In the genomic region with DNA sequence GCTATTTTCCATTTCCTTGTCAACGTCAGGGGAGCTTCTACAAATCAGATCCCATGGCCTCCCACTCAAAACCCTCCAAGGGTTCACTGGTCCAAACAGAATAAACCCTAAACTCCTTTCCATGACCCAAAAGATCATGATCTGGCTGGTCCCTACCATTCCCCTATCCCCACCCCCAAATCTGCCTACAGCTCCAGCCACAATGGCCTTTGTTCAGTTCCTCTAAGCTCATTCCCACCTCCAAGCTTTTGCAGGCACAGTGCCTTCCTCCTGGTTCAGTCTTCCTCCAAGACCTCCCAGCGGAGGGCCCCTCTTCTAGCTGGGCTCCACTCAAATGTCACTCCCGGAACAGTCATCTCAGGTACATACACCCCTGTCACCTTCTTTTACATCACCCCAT, we compare ENCODE assay signal across 10 cellular contexts. TPM values are rescaled to one million over a fixed set of nuclear protein-coding genes. Genes with fewer than 3 reads are reported as not detected.
A peak's percentile ranks its signal among the peaks of the same experiment; 100 is the strongest.
DNase-seq lines count a peak whose midpoint lies in the region; ATAC-seq and TF ChIP-seq lines count a peak whose summit lies in the region.
"Had no signal": no experiment of that assay in that cellular context is flagged by ENCODE, and none has a peak within 500 bp of the region (broad histone marks: within the 10 kb centered on the region; RNA-seq: fewer than 3 reads in every experiment).

No MANE protein-coding gene starts in this region.

- intact Hi-C loops in heart right ventricle (cut with DNase I) (loop anchor here in 8 of 10 donors (2.0 to 10.0 kb wide), 9 partner anchors 35 to 240 kb away; partner anchors contain the start of genes IQCK (in 7 of the 8) and KNOP1 (in 7 of the 8)), left ventricle myocardium superior (cut with micrococcal nuclease) (no loop called here), upper lobe of right lung (cut with DNase I) (no loop called here)

- peaks cover 0 to 34% (median 0%) of the 10 kb centered on the region in 9 donors for H3K36me3 ChIP-seq in heart right ventricle
- H3K36me3 ChIP-seq in duodenal mucosa (ENCODE audit: control insufficient read depth in 1 of 2, insufficient read depth in 2 of 2, low read length in 2 of 2) = no peaks in the 10 kb centered on the region
- no peaks in the 10 kb centered on the region for H3K36me3 ChIP-seq in upper lobe of right lung
- H3K36me3 ChIP-seq in effector memory CD4-positive, alpha-beta T cell (ENCODE audit: control insufficient read depth, insufficient read depth, low read length) = no peaks in the 10 kb centered on the region

- H3K27ac ChIP-seq in heart right ventricle = peak overlapping the region; percentile 82 to 97 (median 90)
- no peak overlapping the region for H3K27ac ChIP-seq in duodenal mucosa (ENCODE audit: low read depth, low read length)
- no peak overlapping the region for H3K27ac ChIP-seq in upper lobe of right lung
- H3K27ac ChIP-seq in effector memory CD4-positive, alpha-beta T cell (ENCODE audit: insufficient read depth, low read length, poor library complexity, severe bottlenecking) = no peak overlapping the region
- H3K27ac ChIP-seq: GM23248 had no signal

- no peak overlapping the region for H3K9ac ChIP-seq in duodenal mucosa (ENCODE audit: low read depth in 1 of 2, low read length in 2 of 2)
- H3K9ac ChIP-seq: GM23248 had no signal

- POLR2A ChIA-PET in naive thymus-derived CD8-positive, alpha-beta T cell (lab: Charles Lee) = no interaction called here

- no peaks in the 10 kb centered on the region for H3K9me3 Mint-ChIP-seq in naive thymus-derived CD8-positive, alpha-beta T cell

- ATAC-seq in heart right ventricle (peak in 2 of 8 donors; percentile 8 to 20), left ventricle myocardium superior (no peak), upper lobe of right lung (no peak)
- ATAC-seq in naive thymus-derived CD8-positive, alpha-beta T cell = no peak

- peaks cover 13 to 28% (median 24%) of the 10 kb centered on the region in 4 donors for H3K4me1 Mint-ChIP-seq in naive thymus-derived CD8-positive, alpha-beta T cell

- no peaks in the 10 kb centered on the region for H3K9me3 ChIP-seq in heart right ventricle
- no peaks in the 10 kb centered on the region for H3K9me3 ChIP-seq in duodenal mucosa (ENCODE audit: control insufficient read depth in 1 of 2, low read length in 2 of 2)
- H3K9me3 ChIP-seq in upper lobe of right lung = no peaks in the 10 kb centered on the region
- no peaks in the 10 kb centered on the region for H3K9me3 ChIP-seq in effector memory CD4-positive, alpha-beta T cell (ENCODE audit: control insufficient read depth, low read length)

- H3K4me1 ChIP-seq in heart right ventricle = peaks cover 2 to 71% (median 57%) of the 10 kb centered on the region in 9 donors
- H3K4me1 ChIP-seq in duodenal mucosa (ENCODE audit: control insufficient read depth in 1 of 2, insufficient read depth in 2 of 2, low read length in 2 of 2) = peaks cover 16 to 18% of the 10 kb centered on the region in 2 donors
- peaks cover 19% of the 10 kb centered on the region for H3K4me1 ChIP-seq in upper lobe of right lung
- peaks cover 29% of the 10 kb centered on the region for H3K4me1 ChIP-seq in effector memory CD4-positive, alpha-beta T cell (ENCODE audit: control insufficient read depth, insufficient read depth, low read length, poor library complexity, severe bottlenecking)

- peak in 1 of 2 donors; percentile 16 for DNase-seq in heart right ventricle
- no peak for DNase-seq in left ventricle myocardium superior
- no peak for DNase-seq in naive thymus-derived CD8-positive, alpha-beta T cell
- no peak for DNase-seq in upper lobe of right lung
- DNase-seq in NCI-H748 treated with DMSO at 0.1 percent for 48 hours (lab: John Stamatoyannopoulos, UW) = no peak
- no peak for DNase-seq in activated CD4-positive, alpha-beta T cell treated with anti-CD3 and anti-CD28 coated beads, Interleukin-2, amount 50 U/mL, for 4 hours
- DNase-seq in effector memory CD4-positive, alpha-beta T cell = no peak
- DNase-seq: GM23248, SW 1271 had no signal

- H3K36me3 Mint-ChIP-seq in naive thymus-derived CD8-positive, alpha-beta T cell = no peaks in the 10 kb centered on the region

- no peak overlapping the region for H3K27ac Mint-ChIP-seq in naive thymus-derived CD8-positive, alpha-beta T cell

- 24 to 46% methylated on average over 3 of the region's 3 CpGs for WGBS in heart right ventricle, 2 donors

- peaks cover 21 to 50% (median 39%) of the 10 kb centered on the region in 5 donors for H3K27me3 Mint-ChIP-seq in naive thymus-derived CD8-positive, alpha-beta T cell

- H3K4me3 Mint-ChIP-seq in naive thymus-derived CD8-positive, alpha-beta T cell = peak overlapping the region in 8 of 10 donors; percentile 16 to 78 (median 57)

- H3K27me3 ChIP-seq in heart right ventricle (peaks cover 0 to 39% (median 0%) of the 10 kb centered on the region in 7 donors), duodenal mucosa (ENCODE audit: control insufficient read depth in 1 of 2, insufficient read depth in 2 of 2, low read length in 2 of 2) (peaks cover 4 to 11% of the 10 kb centered on the region in 2 donors), upper lobe of right lung (peaks cover 18% of the 10 kb centered on the region)
- peaks cover 27% of the 10 kb centered on the region for H3K27me3 ChIP-seq in effector memory CD4-positive, alpha-beta T cell (replicated peaks; ENCODE audit: control insufficient read depth, insufficient read depth, low read length, poor library complexity, severe bottlenecking)

- TF ChIP-seq CTCF in heart right ventricle (IDR thresholded peaks at IDR 0.05) (no peak), upper lobe of right lung (IDR thresholded peaks at IDR 0.05) (no peak)

- H3K4me3 ChIP-seq in heart right ventricle (peak overlapping the region; percentile 74 to 97 (median 88)), duodenal mucosa (ENCODE audit: low read depth in 1 of 2, low read length in 2 of 2) (peak overlapping the region; percentile 65 to 73), upper lobe of right lung (peak overlapping the region; percentile 65)
- no peak overlapping the region for H3K4me3 ChIP-seq in effector memory CD4-positive, alpha-beta T cell (ENCODE audit: insufficient read depth, low read depth, low read length, poor library complexity, severe bottlenecking)
- H3K4me3 ChIP-seq: GM23248 had no signal

RNA-seq across cellular contexts. Expression of gene GPRC5B, which starts 2.0 kb away (rescaled TPM):
- total RNA-seq in heart right ventricle = 10 to 100 TPM; 53.4 to 82.4 (median 69.4) TPM
- 100 to 1,000 TPM in 1 of 2 donors, 10 to 100 TPM in 1; 24.1 to 208 TPM for polyA plus RNA-seq in heart right ventricle
- total RNA-seq in left ventricle myocardium superior = 103 TPM
- total RNA-seq in naive thymus-derived CD8-positive, alpha-beta T cell = not detected
- 1 to 10 TPM in 1 of 3 donors, under 1 TPM in 1, not detected in 1; 0.10 to 1.2 TPM for polyA plus RNA-seq in naive thymus-derived CD8-positive, alpha-beta T cell
- 21.1 TPM for total RNA-seq in upper lobe of right lung
- total RNA-seq: GM23248 had no signal

Comparison
In these comparisons a context has a peak if more than half of its experiments do, and no peak if none do; other contexts are left out.
1. intact Hi-C loops: an anchor here in heart right ventricle (2.0 to 10.0 kb wide); none called in left ventricle myocardium superior and upper lobe of right lung.
2. H3K27ac ChIP-seq: peak in heart right ventricle (10 of 10); none in duodenal mucosa (single experiment), upper lobe of right lung (single experiment) and effector memory CD4-positive, alpha-beta T cell (single experiment).
3. RNA of gene GPRC5B, which starts 2.0 kb away (total RNA-seq): 103 TPM in left ventricle myocardium superior (single experiment), 53.4 to 82.4 TPM in heart right ventricle and 21.1 TPM in upper lobe of right lung (single experiment); not detected in naive thymus-derived CD8-positive, alpha-beta T cell; every median in the first group is over 10 times any median in the second.